10 cellular contexts compared by ENCODE assay signal in genomic region chr7:94632338-94633024, GRCh38. TPM values are rescaled to one million over a fixed set of nuclear protein-coding genes. Genes with fewer than 3 reads are reported as not detected.
DNase-seq lines count a peak whose midpoint lies in the region; ATAC-seq and TF ChIP-seq lines count a peak whose summit lies in the region.
"Had no signal": no experiment of that assay in that cellular context is flagged by ENCODE, and none has a peak within 500 bp of the region (broad histone marks: within the 10 kb centered on the region; RNA-seq: fewer than 3 reads in every experiment).

No MANE protein-coding gene starts in this region.

- TF ChIP-seq CTCF in activated CD8-positive, alpha-beta T cell treated with anti-CD3 and anti-CD28 coated beads for 36 hours (IDR thresholded peaks at IDR 0.05), result no peak
- no peak for TF ChIP-seq CTCF in MM.1S (IDR thresholded peaks at IDR 0.05; ENCODE audit: low read length)
- no peak for TF ChIP-seq CTCF in OCI-LY7 (conservative IDR thresholded peaks at IDR 0.05; ENCODE audit: low read length)

- no peak overlapping the region for H3K4me3 ChIP-seq in MM.1S (ENCODE audit: low read length)
- H3K4me3 ChIP-seq in OCI-LY7 (ENCODE audit: low read depth, low read length, poor library complexity, severe bottlenecking), result no peak overlapping the region

- peaks cover 7% of the 10 kb centered on the region; the same call in 1 of the 2 replicates for H3K79me2 ChIP-seq in MM.1S (ENCODE audit: low read length)
- no peaks in the 10 kb centered on the region for H3K79me2 ChIP-seq in OCI-LY7 (ENCODE audit: insufficient read depth, low read depth, low read length)

- no peaks in the 10 kb centered on the region for H3K27me3 ChIP-seq in MM.1S (replicated peaks; ENCODE audit: insufficient read depth, low read length)

- peak; percentile 70 for ATAC-seq in activated CD8-positive, alpha-beta T cell treated with anti-CD3 and anti-CD28 coated beads for 36 hours
- no peak for ATAC-seq in activated CD8-positive, alpha-beta T cell treated with anti-CD3 and anti-CD28 coated beads, Interleukin-2, amount 10 ng/mL, durations not matched to agents 7 days and 5 days
- peak; percentile 96 for ATAC-seq in stimulated activated effector memory CD8-positive, alpha-beta T cell treated with anti-CD3 and anti-CD28 coated beads, Interleukin-12 subunit alpha, Interleukin-12 subunit beta, amount 100 ng/mL, for 72 hours

- intact Hi-C loops in activated CD8-positive, alpha-beta T cell treated with anti-CD3 and anti-CD28 coated beads for 36 hours (cut with micrococcal nuclease), result no loop called here
- intact Hi-C loops in OCI-LY7 (cut with micrococcal nuclease; ENCODE audit: unreplicated experiment), result no loop called here

- H4K20me1 ChIP-seq in MM.1S (ENCODE audit: insufficient read depth, low read length) (no peaks in the 10 kb centered on the region), OCI-LY7 (ENCODE audit: insufficient read depth, low read length) (no peaks in the 10 kb centered on the region)

- no peaks in the 10 kb centered on the region for H3K9me3 Mint-ChIP-seq in activated CD8-positive, alpha-beta T cell treated with anti-CD3 and anti-CD28 coated beads for 36 hours
- H3K9me3 Mint-ChIP-seq in activated CD8-positive, alpha-beta T cell treated with anti-CD3 and anti-CD28 coated beads, Interleukin-2, amount 10 ng/mL, durations not matched to agents 7 days and 5 days (ENCODE audit: insufficient read depth), result no peaks in the 10 kb centered on the region
- H3K9me3 Mint-ChIP-seq in stimulated activated effector memory CD8-positive, alpha-beta T cell treated with anti-CD3 and anti-CD28 coated beads, Interleukin-12 subunit alpha, Interleukin-12 subunit beta, amount 100 ng/mL, for 72 hours, result no peaks in the 10 kb centered on the region
- H3K9me3 Mint-ChIP-seq: activated naive CD8-positive, alpha-beta T cell treated with anti-CD3 and anti-CD28 coated beads, Interleukin-2, amount 10 ng/mL, durations not matched to agents 7 days and 5 days had no signal

- H3K9me2 ChIP-seq in MM.1S (replicated peaks; ENCODE audit: insufficient read depth, low read length), result no peaks in the 10 kb centered on the region
- H3K9me2 ChIP-seq in OCI-LY7 (ENCODE audit: insufficient read depth, low read length), result no peaks in the 10 kb centered on the region

- no peaks in the 10 kb centered on the region for H3F3A ChIP-seq in MM.1S (ENCODE audit: insufficient read depth, low read length)

- BruUV-seq in OCI-LY7 (replicated peaks; lab: Mats Ljungman, UMichigan), result no TSS peak

- POLR2A ChIA-PET in activated CD8-positive, alpha-beta T cell treated with anti-CD3 and anti-CD28 coated beads for 36 hours (lab: Charles Lee), result interaction anchor here (1.2 kb wide), 1 partner anchor 24 kb away, joined by 3 read pairs; no protein-coding TSS in a partner anchor
- POLR2A ChIA-PET in activated CD8-positive, alpha-beta T cell treated with anti-CD3 and anti-CD28 coated beads, Interleukin-2, amount 10 ng/mL, durations not matched to agents 7 days and 5 days (lab: Charles Lee), result no interaction called here
- POLR2A ChIA-PET in OCI-LY7 (lab: Charles Lee), result interaction anchor here (0.5 to 1.0 kb wide), 3 partner anchors 50 to 405 kb away, joined by 3 to 4 read pairs (median 3); no protein-coding TSS in a partner anchor

- H3K27me3 Mint-ChIP-seq in activated CD8-positive, alpha-beta T cell treated with anti-CD3 and anti-CD28 coated beads for 36 hours, result peaks cover 9% of the 10 kb centered on the region
- peaks cover 4% of the 10 kb centered on the region for H3K27me3 Mint-ChIP-seq in activated CD8-positive, alpha-beta T cell treated with anti-CD3 and anti-CD28 coated beads, Interleukin-2, amount 10 ng/mL, durations not matched to agents 7 days and 5 days (ENCODE audit: low read depth)

- H3K4me3 Mint-ChIP-seq in activated CD8-positive, alpha-beta T cell treated with anti-CD3 and anti-CD28 coated beads for 36 hours, result no peak overlapping the region
- H3K4me3 Mint-ChIP-seq in activated CD8-positive, alpha-beta T cell treated with anti-CD3 and anti-CD28 coated beads, Interleukin-2, amount 10 ng/mL, durations not matched to agents 7 days and 5 days, result no peak overlapping the region
- H3K4me3 Mint-ChIP-seq in stimulated activated effector memory CD8-positive, alpha-beta T cell treated with anti-CD3 and anti-CD28 coated beads, Interleukin-12 subunit alpha, Interleukin-12 subunit beta, amount 100 ng/mL, for 72 hours, result no peak overlapping the region
- H3K4me3 Mint-ChIP-seq: activated naive CD8-positive, alpha-beta T cell treated with anti-CD3 and anti-CD28 coated beads, Interleukin-2, amount 10 ng/mL, durations not matched to agents 7 days and 5 days had no signal

- H3K4me1 Mint-ChIP-seq in activated CD8-positive, alpha-beta T cell treated with anti-CD3 and anti-CD28 coated beads for 36 hours (ENCODE audit: low read depth), result peaks cover 6% of the 10 kb centered on the region
- no peaks in the 10 kb centered on the region for H3K4me1 Mint-ChIP-seq in activated CD8-positive, alpha-beta T cell treated with anti-CD3 and anti-CD28 coated beads, Interleukin-2, amount 10 ng/mL, durations not matched to agents 7 days and 5 days (ENCODE audit: low read depth)
- H3K4me1 Mint-ChIP-seq in stimulated activated effector memory CD8-positive, alpha-beta T cell treated with anti-CD3 and anti-CD28 coated beads, Interleukin-12 subunit alpha, Interleukin-12 subunit beta, amount 100 ng/mL, for 72 hours, result no peaks in the 10 kb centered on the region
- H3K4me1 Mint-ChIP-seq: activated naive CD8-positive, alpha-beta T cell treated with anti-CD3 and anti-CD28 coated beads, Interleukin-2, amount 10 ng/mL, durations not matched to agents 7 days and 5 days had no signal

- no peak overlapping the region for H3K27ac Mint-ChIP-seq in activated CD8-positive, alpha-beta T cell treated with anti-CD3 and anti-CD28 coated beads for 36 hours
- H3K27ac Mint-ChIP-seq in activated CD8-positive, alpha-beta T cell treated with anti-CD3 and anti-CD28 coated beads, Interleukin-2, amount 10 ng/mL, durations not matched to agents 7 days and 5 days, result no peak overlapping the region
- no peak overlapping the region for H3K27ac Mint-ChIP-seq in stimulated activated effector memory CD8-positive, alpha-beta T cell treated with anti-CD3 and anti-CD28 coated beads, Interleukin-12 subunit alpha, Interleukin-12 subunit beta, amount 100 ng/mL, for 72 hours
- H3K27ac Mint-ChIP-seq: activated naive CD8-positive, alpha-beta T cell treated with anti-CD3 and anti-CD28 coated beads, Interleukin-2, amount 10 ng/mL, durations not matched to agents 7 days and 5 days had no signal

- H3K9me3 ChIP-seq in MM.1S (replicated peaks; ENCODE audit: insufficient read depth, low read length), result no peaks in the 10 kb centered on the region
- H3K9me3 ChIP-seq in OCI-LY7 (ENCODE audit: low read length), result no peaks in the 10 kb centered on the region

- H3K4me1 ChIP-seq in MM.1S (ENCODE audit: low read length), result no peaks in the 10 kb centered on the region
- no peaks in the 10 kb centered on the region for H3K4me1 ChIP-seq in OCI-LY7 (ENCODE audit: insufficient read depth, low read length, poor library complexity, severe bottlenecking)

- H3K36me3 ChIP-seq in MM.1S (replicated peaks; ENCODE audit: insufficient read depth, low read length), result no peaks in the 10 kb centered on the region
- no peaks in the 10 kb centered on the region for H3K36me3 ChIP-seq in OCI-LY7 (ENCODE audit: insufficient read depth, low read length)

- CTCF ChIA-PET in activated CD8-positive, alpha-beta T cell treated with anti-CD3 and anti-CD28 coated beads for 36 hours (lab: Charles Lee), result interaction anchor here (1.9 kb wide), 1 partner anchor 10 kb away, joined by 4 read pairs; no protein-coding TSS in a partner anchor
- CTCF ChIA-PET in activated CD8-positive, alpha-beta T cell treated with anti-CD3 and anti-CD28 coated beads, Interleukin-2, amount 10 ng/mL, durations not matched to agents 7 days and 5 days (lab: Charles Lee), result interaction anchor here (0.8 to 1.6 kb wide), 2 partner anchors 8 to 151 kb away, joined by 3 to 4 read pairs; no protein-coding TSS in a partner anchor
- CTCF ChIA-PET in OCI-LY7 (lab: Charles Lee; ENCODE audit: unreplicated experiment), result no interaction called here

- no peak overlapping the region for H3K4me2 ChIP-seq in MM.1S (ENCODE audit: low read depth, low read length)
- H3K4me2 ChIP-seq in OCI-LY7 (ENCODE audit: low read length), result no peak overlapping the region
- H3K4me2 ChIP-seq: KMS-11 had no signal

- DNase-seq in activated CD8-positive, alpha-beta T cell treated with anti-CD3 and anti-CD28 coated beads for 36 hours, result no peak
- DNase-seq in activated CD8-positive, alpha-beta T cell treated with anti-CD3 and anti-CD28 coated beads, Interleukin-2, amount 10 ng/mL, durations not matched to agents 7 days and 5 days, result no peak
- peak; percentile 33 for DNase-seq in NCI-H128 (lab: John Stamatoyannopoulos, UW; ENCODE audit: unreplicated experiment)
- peak; percentile 91 for DNase-seq in dedifferentiated amniotic fluid mesenchymal stem cell (ENCODE audit: extremely low spot score)
- no peak for DNase-seq in stimulated activated effector memory CD8-positive, alpha-beta T cell treated with anti-CD3 and anti-CD28 coated beads, Interleukin-12 subunit alpha, Interleukin-12 subunit beta, amount 100 ng/mL, for 72 hours (ENCODE audit: low spot score in 2 of 2)
- DNase-seq in MM.1S, result no peak
- DNase-seq in OCI-LY7 (ENCODE audit: low spot score), result no peak
- no peak for DNase-seq in substantia nigra (lab: John Stamatoyannopoulos, UW)
- DNase-seq: activated naive CD8-positive, alpha-beta T cell treated with anti-CD3 and anti-CD28 coated beads, Interleukin-2, amount 10 ng/mL, durations not matched to agents 7 days and 5 days had no signal

- H3K27ac ChIP-seq in MM.1S (ENCODE audit: low read length) (no peak overlapping the region), OCI-LY7 (ENCODE audit: low read depth, low read length, poor library complexity, severe bottlenecking) (no peak overlapping the region), substantia nigra (ENCODE audit: low read depth, low read length, poor library complexity, severe bottlenecking) (no peak overlapping the region)
- H3K27ac ChIP-seq: KMS-11 had no signal

- H2AFZ ChIP-seq in MM.1S (ENCODE audit: low read length) (no peak overlapping the region), OCI-LY7 (ENCODE audit: low read length) (no peak overlapping the region)

- no peaks in the 10 kb centered on the region for H3K36me3 Mint-ChIP-seq in activated CD8-positive, alpha-beta T cell treated with anti-CD3 and anti-CD28 coated beads for 36 hours (ENCODE audit: low read depth)
- no peaks in the 10 kb centered on the region for H3K36me3 Mint-ChIP-seq in activated CD8-positive, alpha-beta T cell treated with anti-CD3 and anti-CD28 coated beads, Interleukin-2, amount 10 ng/mL, durations not matched to agents 7 days and 5 days (ENCODE audit: low read depth)
- no peaks in the 10 kb centered on the region for H3K36me3 Mint-ChIP-seq in stimulated activated effector memory CD8-positive, alpha-beta T cell treated with anti-CD3 and anti-CD28 coated beads, Interleukin-12 subunit alpha, Interleukin-12 subunit beta, amount 100 ng/mL, for 72 hours
- H3K36me3 Mint-ChIP-seq: activated naive CD8-positive, alpha-beta T cell treated with anti-CD3 and anti-CD28 coated beads, Interleukin-2, amount 10 ng/mL, durations not matched to agents 7 days and 5 days had no signal

- no peak overlapping the region for H3K9ac ChIP-seq in MM.1S (ENCODE audit: low read length)
- H3K9ac ChIP-seq: KMS-11 had no signal

RNA-seq across cellular contexts. Expression of gene SGCE, which starts 23.5 kb away (rescaled TPM):
- under 1 TPM in 1 of 2 experiments, not detected in 1; 0.56 TPM for total RNA-seq in activated CD8-positive, alpha-beta T cell treated with anti-CD3 and anti-CD28 coated beads for 36 hours
- not detected for total RNA-seq in activated CD8-positive, alpha-beta T cell treated with anti-CD3 and anti-CD28 coated beads, Interleukin-2, amount 10 ng/mL, durations not matched to agents 7 days and 5 days
- 27.1 and 40.2 TPM in 2 replicates for total RNA-seq in OCI-LY7 (2014; rRNA removed; shearing (Covaris generic))
- total RNA-seq in OCI-LY7 (2022), result 23.5 and 25.4 TPM in 2 replicates

Comparison
In these comparisons a context has a peak if more than half of its experiments do, and no peak if none do; other contexts are left out.
1. DNase-seq: peak in NCI-H128 (single experiment) and dedifferentiated amniotic fluid mesenchymal stem cell (single experiment); none in activated CD8-positive, alpha-beta T cell treated with anti-CD3 and anti-CD28 coated beads for 36 hours (single experiment), activated CD8-positive, alpha-beta T cell treated with anti-CD3 and anti-CD28 coated beads, Interleukin-2, amount 10 ng/mL, durations not matched to agents 7 days and 5 days (single experiment), stimulated activated effector memory CD8-positive, alpha-beta T cell treated with anti-CD3 and anti-CD28 coated beads, Interleukin-12 subunit alpha, Interleukin-12 subunit beta, amount 100 ng/mL, for 72 hours (0 of 2), MM.1S (single experiment), OCI-LY7 (single experiment) and substantia nigra (0 of 49).
2. RNA of gene SGCE, which starts 23.5 kb away (total RNA-seq): 23.5 to 40.2 TPM in OCI-LY7; 0.56 TPM in activated CD8-positive, alpha-beta T cell treated with anti-CD3 and anti-CD28 coated beads for 36 hours and not detected in activated CD8-positive, alpha-beta T cell treated with anti-CD3 and anti-CD28 coated beads, Interleukin-2, amount 10 ng/mL, durations not matched to agents 7 days and 5 days; every median in the first group is over 10 times any median in the second.